In the genomic region with DNA sequence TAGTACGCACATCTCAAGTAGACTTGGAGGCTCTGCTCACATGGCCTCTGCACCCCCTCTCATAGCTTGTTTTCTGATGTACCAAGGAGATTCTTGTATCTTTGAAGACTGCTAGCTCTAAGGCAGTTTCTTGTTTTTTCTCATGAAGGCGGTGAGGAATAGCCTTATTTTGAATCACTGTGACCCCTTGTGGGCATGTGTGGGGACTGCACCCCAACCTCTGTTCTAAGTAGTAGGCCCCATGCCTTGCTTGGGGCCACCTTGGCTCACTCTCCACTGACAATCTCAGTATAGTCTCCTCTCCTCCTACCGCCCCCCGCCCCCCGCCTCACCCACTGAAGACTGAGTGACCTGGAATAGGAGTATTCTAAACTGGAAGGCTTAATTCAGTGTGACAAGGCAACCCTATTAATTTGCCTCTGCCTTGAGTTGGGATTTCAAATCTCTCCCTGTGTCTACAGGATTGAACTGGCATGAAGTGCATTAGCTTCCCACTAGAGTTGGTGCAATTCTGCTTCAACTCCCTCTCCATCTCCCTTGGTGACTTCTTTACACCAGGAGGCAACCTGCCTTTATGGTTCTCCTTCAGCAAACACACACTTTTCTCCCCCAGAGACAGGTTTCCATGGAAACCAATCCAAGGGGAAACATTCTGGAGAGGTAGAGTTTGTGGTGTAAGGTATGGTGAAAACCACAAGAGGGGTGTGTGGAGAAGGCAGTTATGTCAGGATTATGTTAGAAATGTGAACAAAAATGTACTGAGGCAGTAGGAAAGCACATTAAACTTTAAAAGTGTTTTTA, we compare ENCODE assay signal across 8 cellular contexts.
DNase-seq lines count a peak whose midpoint lies in the region; ATAC-seq and TF ChIP-seq lines count a peak whose summit lies in the region.

No MANE protein-coding gene starts in this region.

- H3F3A ChIP-seq in MM.1S (ENCODE audit: insufficient read depth, low read length), result no peaks in the 10 kb centered on the region

- H3K27ac ChIP-seq in MM.1S (ENCODE audit: low read length) (no peak overlapping the region), left lung (no peak overlapping the region)

- H2AFZ ChIP-seq in MM.1S (ENCODE audit: low read length), result no peak overlapping the region

- no peaks in the 10 kb centered on the region for H3K9me2 ChIP-seq in MM.1S (replicated peaks; ENCODE audit: insufficient read depth, low read length)

- no peak overlapping the region for H3K4me2 ChIP-seq in MM.1S (ENCODE audit: low read depth, low read length)

- H3K79me2 ChIP-seq in MM.1S (ENCODE audit: low read length), result no peaks in the 10 kb centered on the region

- peak; percentile 67 for ATAC-seq in GM19467 (IDR thresholded peaks at IDR 0.05; ENCODE audit: unreplicated experiment)
- peak; percentile 95 for ATAC-seq in activated B cell treated with CpG ODN at 0.5 μM for 24 hours (ENCODE audit: low read depth)
- peak; percentile 91 for ATAC-seq in left lung

- peaks cover 16% of the 10 kb centered on the region for H3K9me3 Mint-ChIP-seq in activated B cell treated with CpG ODN at 0.5 μM for 24 hours

- H3K36me3 Mint-ChIP-seq in activated B cell treated with CpG ODN at 0.5 μM for 24 hours (ENCODE audit: low read depth), result peaks cover 2% of the 10 kb centered on the region

- intact Hi-C loops in activated B cell treated with CpG ODN at 0.5 μM for 24 hours (cut with micrococcal nuclease) (loop anchor here (1.0 to 2.0 kb wide), 2 partner anchors 469 to 726 kb away; no protein-coding TSS in a partner anchor), left lung (cut with DNase I) (no loop called here)

- H3K36me3 ChIP-seq in BE2C (no peaks in the 10 kb centered on the region), MM.1S (replicated peaks; ENCODE audit: insufficient read depth, low read length) (no peaks in the 10 kb centered on the region), left lung (no peaks in the 10 kb centered on the region)

- no peaks in the 10 kb centered on the region for H3K4me1 ChIP-seq in BE2C
- H3K4me1 ChIP-seq in MM.1S (ENCODE audit: low read length), result peaks cover 7% of the 10 kb centered on the region; the same call in 1 of the 2 replicates
- H3K4me1 ChIP-seq in left lung, result no peaks in the 10 kb centered on the region

- TF ChIP-seq CTCF in BE2C (IDR thresholded peaks at IDR 0.05; ENCODE audit: low read depth, low read length) (peak; percentile 60), MM.1S (IDR thresholded peaks at IDR 0.05; ENCODE audit: low read length) (peak; percentile 60), activated B cell treated with CpG ODN at 0.5 μM for 24 hours (IDR thresholded peaks at IDR 0.05) (no peak), left lung (IDR thresholded peaks at IDR 0.05) (peak; percentile 44 to 72)

- H4K20me1 ChIP-seq in MM.1S (ENCODE audit: insufficient read depth, low read length), result no peaks in the 10 kb centered on the region

- H3K27me3 ChIP-seq in BE2C, result no peaks in the 10 kb centered on the region
- H3K27me3 ChIP-seq in MM.1S (replicated peaks; ENCODE audit: insufficient read depth, low read length), result no peaks in the 10 kb centered on the region
- H3K27me3 ChIP-seq in left lung, result no peaks in the 10 kb centered on the region

- H3K27me3 Mint-ChIP-seq in activated B cell treated with CpG ODN at 0.5 μM for 24 hours, result peaks cover 5% of the 10 kb centered on the region

- POLR2A ChIA-PET in activated B cell treated with CpG ODN at 0.5 μM for 24 hours (lab: Charles Lee), result interaction anchor here (0.6 kb wide), 1 partner anchor 712 kb away, joined by 3 read pairs; no protein-coding TSS in a partner anchor

- no peak overlapping the region for H3K9ac ChIP-seq in MM.1S (ENCODE audit: low read length)

- DNase-seq in BE2C (peak; percentile 48), MM.1S (peak; percentile 47), activated B cell treated with CpG ODN at 0.5 μM for 24 hours (peak; percentile 28), left lung (no peak), cortex of kidney (lab: John Stamatoyannopoulos, UW) (no peak)
- peak; percentile 13 for DNase-seq in central memory CD4-positive, alpha-beta T cell
- DNase-seq in stimulated activated CD4-positive, alpha-beta T cell treated with anti-CD3 and anti-CD28 coated beads, TNF-alpha, amount 100 ng/mL, for 24 hours (ENCODE audit: low read depth in 3 of 3), result peak; percentile 28 to 68 (median 48)

- H3K4me3 Mint-ChIP-seq in activated B cell treated with CpG ODN at 0.5 μM for 24 hours, result peak overlapping the region; percentile 44

- no peaks in the 10 kb centered on the region for H3K9me3 ChIP-seq in BE2C
- H3K9me3 ChIP-seq in MM.1S (replicated peaks; ENCODE audit: insufficient read depth, low read length), result no peaks in the 10 kb centered on the region
- peaks cover 0 to 18% of the 10 kb centered on the region in 2 donors for H3K9me3 ChIP-seq in left lung

- H3K4me1 Mint-ChIP-seq in activated B cell treated with CpG ODN at 0.5 μM for 24 hours, result peaks cover 38% of the 10 kb centered on the region

- H3K27ac Mint-ChIP-seq in activated B cell treated with CpG ODN at 0.5 μM for 24 hours, result peak overlapping the region; percentile 75

- H3K4me3 ChIP-seq in BE2C (ENCODE audit: low read depth, low read length), result no peak overlapping the region
- no peak overlapping the region for H3K4me3 ChIP-seq in MM.1S (ENCODE audit: low read length)
- H3K4me3 ChIP-seq in left lung, result no peak overlapping the region

- CTCF ChIA-PET in activated B cell treated with CpG ODN at 0.5 μM for 24 hours (lab: Charles Lee), result interaction anchor here (0.7 to 1.6 kb wide), 11 partner anchors 29 to 821 kb away, joined by 3 to 6 read pairs (median 3); no protein-coding TSS in a partner anchor

Comparison
In these comparisons a context has a peak if more than half of its experiments do, and no peak if none do; other contexts are left out.
1. DNase-seq: peak in BE2C (single experiment), MM.1S (single experiment), activated B cell treated with CpG ODN at 0.5 μM for 24 hours (single experiment), central memory CD4-positive, alpha-beta T cell (single experiment) and stimulated activated CD4-positive, alpha-beta T cell treated with anti-CD3 and anti-CD28 coated beads, TNF-alpha, amount 100 ng/mL, for 24 hours (3 of 3); none in left lung (0 of 2) and cortex of kidney (single experiment).
2. Peak in every context shown above with its lines, with median percentiles within 50 percentile points of each other: ATAC-seq.